In genomic region chr18:3297025-3297984, GRCh38 we compare ENCODE assay signal across 8 cellular contexts. TPM values are rescaled to one million over a fixed set of nuclear protein-coding genes. Genes with fewer than 3 reads are reported as not detected.
DNase-seq lines count a peak whose midpoint lies in the region; ATAC-seq and TF ChIP-seq lines count a peak whose summit lies in the region.

No MANE protein-coding gene starts in this region.

- peak overlapping the region; percentile 72 for H3K4me3 ChIP-seq in choroid plexus epithelial cell (ENCODE audit: low read depth, low read length)

- ATAC-seq in GM18502 (IDR thresholded peaks at IDR 0.05; ENCODE audit: poor library complexity, unreplicated experiment) = peak; percentile 99
- peak; percentile 99 for ATAC-seq in HG02884 (IDR thresholded peaks at IDR 0.05; ENCODE audit: unreplicated experiment)
- ATAC-seq in left lobe of liver = peak; percentile 95

- peak; percentile 96 for DNase-seq in NCI-H2171 treated with DMSO at 0.1 percent for 48 hours (lab: John Stamatoyannopoulos, UW)
- peak; percentile 90 for DNase-seq in activated CD4-positive, alpha-beta T cell treated with anti-CD3 and anti-CD28 coated beads for 24 hours (ENCODE audit: low read depth in 2 of 2)
- DNase-seq in choroid plexus epithelial cell (ENCODE audit: low read depth) = peak; percentile 98
- DNase-seq in left lobe of liver (ENCODE audit: low spot score) = peak; percentile 86
- DNase-seq in stimulated activated CD4-positive, alpha-beta T cell treated with anti-CD3 and anti-CD28 coated beads, Interleukin-1b, Interleukin-23, amount 100 ng/mL, for 48 hours = peak; percentile 94
- no peak for DNase-seq in epidermal melanocyte (ENCODE audit: insufficient read length, low spot score)

- TF ChIP-seq CTCF in choroid plexus epithelial cell (conservative IDR thresholded peaks at IDR 0.05; ENCODE audit: low read depth, low read length) = peak; percentile 53

RNA-seq across cellular contexts. Expression of gene MYL12B, which starts 35.4 kb away (rescaled TPM):
- total RNA-seq in left lobe of liver = 90.4 TPM

RNA-seq across cellular contexts. Expression of gene MYL12A, which starts 49.7 kb away (rescaled TPM):
- total RNA-seq in left lobe of liver = 85.5 TPM
